Comparison of ENCODE assay signal across 21 cellular contexts in the genomic region with DNA sequence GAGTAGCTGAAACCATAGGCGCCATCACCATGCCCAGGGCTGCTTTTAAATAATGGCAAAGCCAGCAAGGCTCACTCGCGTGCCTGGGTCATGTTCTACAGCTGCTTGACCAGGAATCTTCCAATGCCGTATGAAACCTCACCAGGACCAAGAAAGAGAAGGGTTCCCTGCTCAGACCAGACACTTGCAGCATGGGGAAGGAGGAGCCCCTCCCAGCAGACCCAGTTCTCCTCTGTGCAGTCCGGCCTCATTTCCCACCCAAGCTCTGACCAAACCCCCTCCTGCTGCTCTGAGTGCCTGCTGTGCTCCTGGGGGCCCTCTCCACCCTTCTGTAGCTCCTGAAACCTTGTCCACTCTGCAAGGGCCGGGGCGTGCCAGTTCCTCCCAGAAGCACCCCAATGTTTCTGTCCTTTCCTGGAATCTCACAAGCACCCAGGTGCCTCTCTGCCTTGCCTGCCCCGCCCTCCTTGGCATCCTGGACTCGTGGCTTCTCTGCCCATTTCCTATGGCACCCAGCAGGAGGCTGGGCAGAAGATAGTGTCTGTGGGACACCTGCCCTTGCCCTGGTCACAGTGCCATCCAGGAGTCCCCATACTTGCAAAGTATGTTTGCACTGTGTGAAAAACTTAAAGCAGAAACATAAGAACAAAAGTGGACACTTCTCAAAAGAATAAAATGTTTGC. TPM values are rescaled to one million over a fixed set of nuclear protein-coding genes. Genes with fewer than 3 reads are reported as not detected.
DNase-seq lines count a peak whose midpoint lies in the region; ATAC-seq and TF ChIP-seq lines count a peak whose summit lies in the region.
"Had no signal": no experiment of that assay in that cellular context is flagged by ENCODE, and none has a peak within 500 bp of the region (broad histone marks: within the 10 kb centered on the region; RNA-seq: fewer than 3 reads in every experiment).

No MANE protein-coding gene starts in this region.

- H3F3A ChIP-seq in neural progenitor cell (ENCODE audit: low read depth) = no peaks in the 10 kb centered on the region

- H4K20me1 ChIP-seq in neural progenitor cell (ENCODE audit: low read depth) = no peaks in the 10 kb centered on the region
- H4K20me1 ChIP-seq: BLaER1 treated with 17β-estradiol and CSF1 and Interleukin-3, amounts not matched to agents 10 nM and 100 nM had no signal

- TF ChIP-seq CTCF in RWPE2 (IDR thresholded peaks at IDR 0.05; ENCODE audit: poor library complexity, severe bottlenecking) (no peak), neural progenitor cell (IDR thresholded peaks at IDR 0.05) (no peak), natural killer cell (IDR thresholded peaks at IDR 0.05) (no peak)

- no peak overlapping the region for H4K8ac ChIP-seq in mesendoderm (ENCODE audit: low read depth, low read length)

- no peak overlapping the region for H2AK5ac ChIP-seq in mesendoderm (ENCODE audit: low read length)

- peak; percentile 19; the same call in 1 of the 3 replicates for ATAC-seq in RWPE2 (ENCODE audit: low read depth)
- no peak for ATAC-seq in HG03469 (IDR thresholded peaks at IDR 0.05; ENCODE audit: unreplicated experiment)
- ATAC-seq in natural killer cell = no peak
- ATAC-seq: HepG2 had no signal

- no peak overlapping the region for H3K4ac ChIP-seq in mesendoderm (ENCODE audit: low read depth, low read length)

- H3K9me3 ChIP-seq in RWPE2 (ENCODE audit: severe bottlenecking) = no peaks in the 10 kb centered on the region
- H3K9me3 ChIP-seq in neural progenitor cell (ENCODE audit: low read depth) = no peaks in the 10 kb centered on the region
- H3K9me3 ChIP-seq: BLaER1 treated with 17β-estradiol and CSF1 and Interleukin-3, amounts not matched to agents 10 nM and 100 nM had no signal

- no peak overlapping the region for H2BK120ac ChIP-seq in mesendoderm (ENCODE audit: low read depth, low read length)

- no peak overlapping the region for H3K56ac ChIP-seq in mesendoderm (ENCODE audit: low read length)

- peak; percentile 26 for DNase-seq in activated CD8-positive, alpha-beta memory T cell treated with anti-CD3 and anti-CD28 coated beads for 24 hours
- no peak for DNase-seq in activated CD8-positive, alpha-beta memory T cell treated with anti-CD3 and anti-CD28 coated beads, Interleukin-2, amount 50 U/mL, for 4 hours
- DNase-seq in RWPE2 (ENCODE audit: low spot score) (no peak), neural progenitor cell (ENCODE audit: low spot score) (no peak), ureter (ENCODE audit: low spot score) (peak; percentile 32), mesendoderm (no peak), natural killer cell (no peak)
- DNase-seq: 8988T, GF-D8, NCI-H1048, NCI-H146, NCI-H2081, NCI-H748 treated with DMSO at 0.1 percent for 48 hours, SHP77 treated with DMSO at 0.1 percent for 48 hours had no signal

- H3K27ac Mint-ChIP-seq in neural progenitor cell = peak overlapping the region; percentile 72
- H3K27ac Mint-ChIP-seq in natural killer cell = no peak overlapping the region
- H3K27ac Mint-ChIP-seq: GM23338 had no signal

- no peak overlapping the region for H3K27ac ChIP-seq in RWPE2 (ENCODE audit: poor library complexity, severe bottlenecking)
- no peak overlapping the region for H3K27ac ChIP-seq in neural progenitor cell
- no peak overlapping the region for H3K27ac ChIP-seq in mesendoderm (ENCODE audit: low read depth, low read length)
- H3K27ac ChIP-seq: BLaER1 treated with 17β-estradiol and CSF1 and Interleukin-3, amounts not matched to agents 10 nM and 100 nM; KMS-11 had no signal

- H3K4me3 Mint-ChIP-seq in neural progenitor cell = no peak overlapping the region
- no peak overlapping the region for H3K4me3 Mint-ChIP-seq in natural killer cell
- H3K4me3 Mint-ChIP-seq: GM23338 had no signal

- no peak overlapping the region for H2BK15ac ChIP-seq in mesendoderm (replicated peaks; ENCODE audit: low read depth)

- H3K79me1 ChIP-seq in mesendoderm (ENCODE audit: low read length) = no peaks in the 10 kb centered on the region

- no peak overlapping the region for H3K18ac ChIP-seq in mesendoderm (ENCODE audit: low read length)

- H3K79me2 ChIP-seq in neural progenitor cell (ENCODE audit: low read depth) (no peaks in the 10 kb centered on the region), mesendoderm (ENCODE audit: control insufficient read depth, insufficient read depth, low read length) (no peaks in the 10 kb centered on the region)

- H3K4me1 Mint-ChIP-seq in neural progenitor cell = peaks cover 6% of the 10 kb centered on the region
- H3K4me1 Mint-ChIP-seq in natural killer cell = peaks cover 0 to 4% of the 10 kb centered on the region in 2 donors

- H3K27me3 ChIP-seq in RWPE2 (ENCODE audit: insufficient read depth, poor library complexity, severe bottlenecking) = no peaks in the 10 kb centered on the region
- no peaks in the 10 kb centered on the region for H3K27me3 ChIP-seq in neural progenitor cell
- no peaks in the 10 kb centered on the region for H3K27me3 ChIP-seq in mesendoderm (ENCODE audit: insufficient read depth, low read length, poor library complexity)
- H3K27me3 ChIP-seq: BLaER1 treated with 17β-estradiol and CSF1 and Interleukin-3, amounts not matched to agents 10 nM and 100 nM had no signal

- H3K27me3 Mint-ChIP-seq in neural progenitor cell (ENCODE audit: insufficient read depth, low read depth) (peaks cover 4% of the 10 kb centered on the region), natural killer cell (ENCODE audit: low read depth in 2 of 2) (no peaks in the 10 kb centered on the region)

- no peaks in the 10 kb centered on the region for H3K9me3 Mint-ChIP-seq in neural progenitor cell
- no peaks in the 10 kb centered on the region for H3K9me3 Mint-ChIP-seq in natural killer cell
- H3K9me3 Mint-ChIP-seq: GM23338 had no signal

- H4K5ac ChIP-seq in mesendoderm (ENCODE audit: low read length) = no peak overlapping the region

- H3K9ac ChIP-seq in neural progenitor cell (no peak overlapping the region), mesendoderm (ENCODE audit: low read length) (no peak overlapping the region)
- H3K9ac ChIP-seq: BLaER1 treated with 17β-estradiol and CSF1 and Interleukin-3, amounts not matched to agents 10 nM and 100 nM; KMS-11 had no signal

- no CpG with 5 or more reads among the region's 9 CpGs for WGBS in mesendoderm (ENCODE audit: extremely low coverage, insufficient coverage, low lambda C conversion rate)

- no peak overlapping the region for H2BK5ac ChIP-seq in mesendoderm (ENCODE audit: low read length)

- no peak overlapping the region for H3K4me2 ChIP-seq in neural progenitor cell
- H3K4me2 ChIP-seq in mesendoderm (ENCODE audit: low read length) = no peak overlapping the region
- H3K4me2 ChIP-seq: BLaER1 treated with 17β-estradiol and CSF1 and Interleukin-3, amounts not matched to agents 10 nM and 100 nM; GM23338; KMS-11 had no signal

- H2AFZ ChIP-seq in neural progenitor cell (replicated peaks) = no peak overlapping the region
- H2AFZ ChIP-seq: GM23338 had no signal

- H3K36me3 ChIP-seq in RWPE2 (ENCODE audit: low read depth) (no peaks in the 10 kb centered on the region), neural progenitor cell (no peaks in the 10 kb centered on the region), mesendoderm (ENCODE audit: control insufficient read depth, insufficient read depth, low read length) (no peaks in the 10 kb centered on the region)

- intact Hi-C loops in natural killer cell (cut with micrococcal nuclease) = no loop called here

- H3K4me3 ChIP-seq in RWPE2 (ENCODE audit: severe bottlenecking) = no peak overlapping the region
- H3K4me3 ChIP-seq in neural progenitor cell = no peak overlapping the region
- H3K4me3 ChIP-seq in mesendoderm (ENCODE audit: low read length) = no peak overlapping the region
- H3K4me3 ChIP-seq: BLaER1 treated with 17β-estradiol and CSF1 and Interleukin-3, amounts not matched to agents 10 nM and 100 nM; GM23338 had no signal

- no peak overlapping the region for H3K23ac ChIP-seq in mesendoderm (ENCODE audit: low read length)

- H3K36me3 Mint-ChIP-seq in neural progenitor cell = peaks cover 9% of the 10 kb centered on the region
- no peaks in the 10 kb centered on the region for H3K36me3 Mint-ChIP-seq in natural killer cell

- H3K4me1 ChIP-seq in RWPE2 (ENCODE audit: insufficient read depth, poor library complexity, severe bottlenecking) (no peaks in the 10 kb centered on the region), neural progenitor cell (peaks cover 4% of the 10 kb centered on the region), mesendoderm (ENCODE audit: control insufficient read depth, low read depth, low read length) (no peaks in the 10 kb centered on the region)

RNA-seq across cellular contexts. Expression of gene SLC7A9, which starts 6.8 kb away (rescaled TPM):
- total RNA-seq in neural progenitor cell (ENCODE audit: low replicate concordance) = not detected in 2 replicates
- 0.70 TPM for total RNA-seq in ureter
- 0.01 TPM for polyA plus RNA-seq in mesendoderm (2013, experiment 1 of 2)
- polyA plus RNA-seq in mesendoderm (2013, experiment 2 of 2) = 0.03 TPM
- total RNA-seq in natural killer cell = under 1 TPM in 2 of 3 donors, not detected in 1; 0.75 to 0.80 TPM
- total RNA-seq: GM23338, MCF 10A, NCI-H460 had no signal

Comparison
In these comparisons a context has a peak if more than half of its experiments do, and no peak if none do; other contexts are left out.
1. DNase-seq: peak in activated CD8-positive, alpha-beta memory T cell treated with anti-CD3 and anti-CD28 coated beads for 24 hours (single experiment) and ureter (single experiment); none in activated CD8-positive, alpha-beta memory T cell treated with anti-CD3 and anti-CD28 coated beads, Interleukin-2, amount 50 U/mL, for 4 hours (single experiment), RWPE2 (single experiment), neural progenitor cell (single experiment), mesendoderm (single experiment) and natural killer cell (single experiment).